In the genomic region with DNA sequence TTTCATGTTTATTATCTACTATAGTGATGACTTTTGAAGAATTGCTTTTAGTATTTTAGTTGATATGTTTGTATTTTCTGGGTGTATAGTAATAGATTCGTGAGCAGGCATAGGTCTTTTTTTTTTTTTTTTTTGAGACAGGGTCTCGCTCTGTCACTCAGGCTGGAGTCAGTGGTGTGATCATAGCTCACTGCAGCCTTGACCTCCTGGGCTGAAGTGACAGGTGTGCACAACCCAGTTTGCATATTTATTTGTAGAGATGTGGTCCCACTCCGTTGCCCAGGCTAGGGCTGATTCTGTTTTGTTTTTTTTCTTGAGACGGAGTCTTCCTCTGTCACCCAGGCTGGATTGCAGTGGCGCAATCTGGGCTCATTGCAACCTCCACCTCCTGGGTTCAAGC, we compare ENCODE assay signal across 12 cellular contexts. TPM values are rescaled to one million over a fixed set of nuclear protein-coding genes. Genes with fewer than 3 reads are reported as not detected.
A peak's percentile ranks its signal among the peaks of the same experiment; 100 is the strongest.
DNase-seq lines count a peak whose midpoint lies in the region; ATAC-seq lines count a peak whose summit lies in the region.
"Had no signal": no experiment of that assay in that cellular context is flagged by ENCODE, and none has a peak within 500 bp of the region (broad histone marks: within the 10 kb centered on the region; RNA-seq: fewer than 3 reads in every experiment).

No MANE protein-coding gene starts in this region.

- peak overlapping the region in 4 of 6 donors; percentile 2 to 81 (median 37) for H3K27ac Mint-ChIP-seq in naive B cell
- H3K27ac Mint-ChIP-seq: brain had no signal

- peaks cover 0 to 6% (median 0%) of the 10 kb centered on the region in 7 donors for H3K9me3 Mint-ChIP-seq in naive B cell

- H3K36me3 Mint-ChIP-seq in naive B cell = peaks cover 0 to 3% of the 10 kb centered on the region in 2 donors

- H3K4me1 Mint-ChIP-seq in naive B cell = peaks cover 30 to 65% (median 53%) of the 10 kb centered on the region in 3 donors

- H3K27me3 Mint-ChIP-seq in naive B cell = no peaks in the 10 kb centered on the region
- H3K27me3 Mint-ChIP-seq: brain had no signal

- peak; percentile 17 for DNase-seq in naive B cell
- no peak for DNase-seq in GM19240 (ENCODE audit: insufficient read length, low spot score)
- no peak for DNase-seq in NCI-H69 (lab: John Stamatoyannopoulos, UW)
- DNase-seq in NCI-H774 (lab: John Stamatoyannopoulos, UW) = no peak
- DNase-seq in NCI-H748 (lab: John Stamatoyannopoulos, UW; ENCODE audit: unreplicated experiment) = no peak
- DNase-seq: activated CD4-positive, alpha-beta T cell treated with anti-CD3 and anti-CD28 coated beads for 48 hours; left colon; PC-9 had no signal

- peak overlapping the region in 7 of 8 donors; percentile 9 to 77 (median 61) for H3K4me3 Mint-ChIP-seq in naive B cell
- H3K4me3 Mint-ChIP-seq: brain had no signal

- ATAC-seq in GM19023 (IDR thresholded peaks at IDR 0.05; ENCODE audit: unreplicated experiment) = peak; percentile 90
- ATAC-seq in GM21825 (IDR thresholded peaks at IDR 0.05; ENCODE audit: unreplicated experiment) = peak; percentile 75
- peak; percentile 74 for ATAC-seq in HG03159 (IDR thresholded peaks at IDR 0.05; ENCODE audit: unreplicated experiment)
- ATAC-seq in naive B cell (ENCODE audit: low read depth in 2 of 2) = peak; percentile 74 to 94
- ATAC-seq: left colon had no signal

RNA-seq across cellular contexts. Expression of gene ERBIN, which starts 11.9 kb away (rescaled TPM):
- 10 to 100 TPM; 18.4 to 57.6 (median 41.4) TPM for polyA plus RNA-seq in naive B cell (ENCODE audit: low read depth in 6 of 6)
